Comparison of ENCODE assay signal across 15 cellular contexts in genomic region chr10:35003906-35004305, GRCh38.
DNase-seq lines count a peak whose midpoint lies in the region; ATAC-seq and TF ChIP-seq lines count a peak whose summit lies in the region.
"Had no signal": no experiment of that assay in that cellular context is flagged by ENCODE, and none has a peak within 500 bp of the region (broad histone marks: within the 10 kb centered on the region; RNA-seq: fewer than 3 reads in every experiment).

No MANE protein-coding gene starts in this region.

- H4K91ac ChIP-seq in IMR-90 (ENCODE audit: insufficient read depth, low read depth, low read length) = no peak overlapping the region; the same call in 1 of the 2 replicates

- H3K79me2 ChIP-seq in neural progenitor cell (ENCODE audit: low read depth) = no peaks in the 10 kb centered on the region

- CTCF ChIA-PET in IMR-90 (lab: Yijun Ruan, JAX) = interaction anchor here (0.6 to 1.8 kb wide), 2 partner anchors 9 to 13 kb away, joined by 4 to 9 read pairs; no protein-coding TSS in a partner anchor

- H3K36me3 ChIP-seq in HAP-1 (replicated peaks) (no peaks in the 10 kb centered on the region), IMR-90 (ENCODE audit: control insufficient read depth, insufficient read depth, low read length) (peaks cover 2% of the 10 kb centered on the region; the same call in 1 of the 2 replicates), endodermal cell (ENCODE audit: control insufficient read depth, insufficient read depth, low read length) (peaks cover 14% of the 10 kb centered on the region), neural progenitor cell (peaks cover 6% of the 10 kb centered on the region)
- H3K36me3 ChIP-seq: BE2C had no signal

- H3K9me3 ChIP-seq in HAP-1 = no peaks in the 10 kb centered on the region
- H3K9me3 ChIP-seq in IMR-90 (ENCODE audit: control insufficient read depth, insufficient read depth, low read length) = peaks cover 7% of the 10 kb centered on the region
- no peaks in the 10 kb centered on the region for H3K9me3 ChIP-seq in endodermal cell (ENCODE audit: control insufficient read depth, low read length)
- no peaks in the 10 kb centered on the region for H3K9me3 ChIP-seq in neural progenitor cell (ENCODE audit: low read depth)
- H3K9me3 ChIP-seq: BE2C had no signal

- H3K27ac ChIP-seq in IMR-90 (ENCODE audit: insufficient read depth, low read length) = no peak overlapping the region
- no peak overlapping the region for H3K27ac ChIP-seq in endodermal cell (ENCODE audit: low read depth, low read length)
- H3K27ac ChIP-seq in neural progenitor cell = no peak overlapping the region
- H3K27ac ChIP-seq in foreskin keratinocyte = no peak overlapping the region

- in situ Hi-C loops in HAP-1 (cut with MboI; ENCODE audit: low sequenced_read_pairs) (no loop called here), IMR-90 (cut with MboI; ENCODE audit: low sequenced_read_pairs) (loop anchor here (25.0 kb wide), 1 partner anchor 342 kb away; no protein-coding TSS in a partner anchor), G401 (cut with HindIII; ENCODE audit: low sequenced_read_pairs) (no loop called here)

- intact Hi-C loops in IMR-90 (cut with micrococcal nuclease) = no loop called here

- no peak overlapping the region for H3K4me2 ChIP-seq in IMR-90 (ENCODE audit: low read depth, low read length)
- H3K4me2 ChIP-seq in neural progenitor cell = no peak overlapping the region

- dilution Hi-C loops in IMR-90 (cut with HindIII; ENCODE audit: low sequenced_read_pairs, unreplicated experiment) = no loop called here

- no peak for TF ChIP-seq RAD21 in IMR-90 (IDR thresholded peaks at IDR 0.05; ENCODE audit: low read length)

- H2AFZ ChIP-seq in IMR-90 (replicated peaks; ENCODE audit: low read length, poor library complexity) = no peak overlapping the region
- H2AFZ ChIP-seq in neural progenitor cell (replicated peaks) = no peak overlapping the region

- no peak overlapping the region for H2BK15ac ChIP-seq in IMR-90 (ENCODE audit: low read depth, low read length)

- no peak overlapping the region for H3K4ac ChIP-seq in IMR-90 (ENCODE audit: low read depth, low read length)

- TF ChIP-seq CTCF in IMR-90 (conservative IDR thresholded peaks at IDR 0.05; ENCODE audit: low read depth, low read length) (no peak), endodermal cell (conservative IDR thresholded peaks at IDR 0.05) (no peak), neural progenitor cell (IDR thresholded peaks at IDR 0.05) (no peak), foreskin keratinocyte (conservative IDR thresholded peaks at IDR 0.05) (no peak)

- H2AK9ac ChIP-seq in IMR-90 (replicated peaks; ENCODE audit: low read depth, low read length, poor library complexity) = no peak overlapping the region

- peaks cover 12% of the 10 kb centered on the region for H3K9me1 ChIP-seq in IMR-90 (ENCODE audit: insufficient read depth, low read length)

- H2BK5ac ChIP-seq in IMR-90 (ENCODE audit: low read depth, low read length, poor library complexity, severe bottlenecking) = no peak overlapping the region

- H3K27ac Mint-ChIP-seq in endodermal cell (peak overlapping the region; percentile 30), neural progenitor cell (peak overlapping the region; percentile 76)

- no peak overlapping the region for H3K18ac ChIP-seq in IMR-90 (ENCODE audit: low read depth, low read length)

- H3K56ac ChIP-seq in IMR-90 (ENCODE audit: extremely low read depth, insufficient read depth, low read length) = no peak overlapping the region

- peaks cover 0 to 4% of the 10 kb centered on the region in 2 experiments; a peak in 1 of 4 replicates for H3K79me1 ChIP-seq in IMR-90 (ENCODE audit: low read depth in 1 of 2, low read length in 2 of 2)

- no peak overlapping the region for H3K14ac ChIP-seq in IMR-90 (replicated peaks; ENCODE audit: low read depth, low read length)

- H3K4me1 ChIP-seq in HAP-1 (peaks cover 8% of the 10 kb centered on the region), IMR-90 (ENCODE audit: control insufficient read depth, insufficient read depth, low read length) (peaks cover 6% of the 10 kb centered on the region), endodermal cell (ENCODE audit: control insufficient read depth, insufficient read depth, low read length) (peaks cover 3% of the 10 kb centered on the region), neural progenitor cell (peaks cover 4% of the 10 kb centered on the region), foreskin keratinocyte (peaks cover 17% of the 10 kb centered on the region)
- H3K4me1 ChIP-seq: BE2C had no signal

- ATAC-seq in IMR-90 (ENCODE audit: low read depth) (no peak), foreskin keratinocyte (no peak)
- ATAC-seq: HepG2 had no signal

- no peak overlapping the region for H3K23ac ChIP-seq in IMR-90 (ENCODE audit: low read depth, low read length)

- 0 out of 4 replicates have a peak overlapping the region, but pooled peaks of 1 of the 2 experiments have one; percentile 5 for H4K8ac ChIP-seq in IMR-90 (ENCODE audit: low read depth in 2 of 2, low read length in 2 of 2)

- peak; percentile 28 to 85 for DNase-seq in HAP-1 (ENCODE audit: low spot score in 2 of 2)
- no peak for DNase-seq in IMR-90
- DNase-seq in endodermal cell = no peak
- DNase-seq in neural progenitor cell (ENCODE audit: low spot score) = no peak
- DNase-seq in DMS79 (lab: John Stamatoyannopoulos, UW) = no peak
- DNase-seq in foreskin keratinocyte = no peak
- DNase-seq in G401 (ENCODE audit: low spot score) = no peak
- DNase-seq in NCI-H2081 treated with DMSO at 0.1 percent for 48 hours (lab: John Stamatoyannopoulos, UW) = no peak
- DNase-seq: ACHN; BE2C; C1 segment of cervical spinal cord; CD4-positive, alpha-beta memory T cell; DND-41; KG1 had no signal

- WGBS in IMR-90 (ENCODE audit: extremely low coverage in 2 of 2, insufficient read length in 1 of 2), 2 experiments = no CpG with 5 or more reads among the region's 4 CpGs
- WGBS in endodermal cell (ENCODE audit: insufficient coverage in 1 of 2, insufficient read length in 1 of 2), 2 experiments = 79 to 80% methylated on average over 3 to 4 of the region's 4 CpGs

- TF ChIP-seq POLR2A in IMR-90 (IDR thresholded peaks at IDR 0.05; ENCODE audit: low read depth, low read length) = no peak

- H4K20me1 ChIP-seq in IMR-90 (ENCODE audit: insufficient read depth, low read length) (no peaks in the 10 kb centered on the region), neural progenitor cell (ENCODE audit: low read depth) (no peaks in the 10 kb centered on the region)

- H3K4me3 Mint-ChIP-seq in endodermal cell (no peak overlapping the region), neural progenitor cell (no peak overlapping the region)
- H3K4me3 Mint-ChIP-seq: CD4-positive, alpha-beta memory T cell had no signal

- peak overlapping the region; percentile 53; the same call in 1 of the 2 replicates for H2BK20ac ChIP-seq in IMR-90 (ENCODE audit: low read depth, low read length)

- H2AK5ac ChIP-seq in IMR-90 (ENCODE audit: low read depth, low read length) = no peak overlapping the region

- H4K5ac ChIP-seq in IMR-90 (ENCODE audit: low read depth, low read length) = no peak overlapping the region

- no TSS peak for BruUV-seq in IMR-90 (replicated peaks; lab: Mats Ljungman, UMichigan)

- no peak overlapping the region; the same call in 1 of the 2 replicates for H2BK120ac ChIP-seq in IMR-90 (ENCODE audit: low read depth, low read length)

- H3K4me1 Mint-ChIP-seq in endodermal cell = no peaks in the 10 kb centered on the region
- H3K4me1 Mint-ChIP-seq in neural progenitor cell = peaks cover 15% of the 10 kb centered on the region
- H3K4me1 Mint-ChIP-seq: CD4-positive, alpha-beta memory T cell had no signal

- no peaks in the 10 kb centered on the region for H3K27me3 ChIP-seq in HAP-1 (ENCODE audit: low read depth)
- no peaks in the 10 kb centered on the region for H3K27me3 ChIP-seq in IMR-90 (ENCODE audit: control insufficient read depth, insufficient read depth, low read length)
- no peaks in the 10 kb centered on the region for H3K27me3 ChIP-seq in endodermal cell (ENCODE audit: control insufficient read depth, insufficient read depth, low read length, poor library complexity, severe bottlenecking)
- no peaks in the 10 kb centered on the region for H3K27me3 ChIP-seq in neural progenitor cell
- H3K27me3 ChIP-seq in foreskin keratinocyte = no peaks in the 10 kb centered on the region
- H3K27me3 ChIP-seq: BE2C had no signal

- H3K9ac ChIP-seq in IMR-90 (ENCODE audit: low read depth, low read length) (no peak overlapping the region), endodermal cell (ENCODE audit: extremely low read depth, low read length, poor library complexity, severe bottlenecking) (no peak overlapping the region), neural progenitor cell (no peak overlapping the region)

- no peaks in the 10 kb centered on the region for H3K9me3 Mint-ChIP-seq in endodermal cell
- no peaks in the 10 kb centered on the region for H3K9me3 Mint-ChIP-seq in neural progenitor cell
- H3K9me3 Mint-ChIP-seq: CD4-positive, alpha-beta memory T cell had no signal

- H3F3A ChIP-seq in neural progenitor cell (ENCODE audit: low read depth) = no peaks in the 10 kb centered on the region

- H3K36me3 Mint-ChIP-seq in endodermal cell (ENCODE audit: low read depth) (peaks cover 4% of the 10 kb centered on the region), neural progenitor cell (no peaks in the 10 kb centered on the region)

- H3K4me3 ChIP-seq in HAP-1 = no peak overlapping the region
- H3K4me3 ChIP-seq in IMR-90 (ENCODE audit: insufficient read depth, low read depth, low read length) = no peak overlapping the region
- H3K4me3 ChIP-seq in endodermal cell (ENCODE audit: low read length) = no peak overlapping the region
- H3K4me3 ChIP-seq in neural progenitor cell = no peak overlapping the region

- H3K27me3 Mint-ChIP-seq in endodermal cell (ENCODE audit: insufficient read depth) (no peaks in the 10 kb centered on the region), neural progenitor cell (ENCODE audit: insufficient read depth, low read depth) (peaks cover 5% of the 10 kb centered on the region)
- H3K27me3 Mint-ChIP-seq: CD4-positive, alpha-beta memory T cell had no signal

- POLR2A ChIA-PET in IMR-90 (lab: Charles Lee; ENCODE audit: unreplicated experiment) = no interaction called here

TF ChIP-seq in IMR-90, 13 proteins besides CTCF, POLR2A, EP300 and RAD21 (continues in another document):
- no peak for TF ChIP-seq SMC3 (IDR thresholded peaks at IDR 0.05; ENCODE audit: low read depth, low read length)
- no peak for TF ChIP-seq USF2 (IDR thresholded peaks at IDR 0.05; ENCODE audit: low read depth, low read length)
- no peak for TF ChIP-seq MAZ (IDR thresholded peaks at IDR 0.05; ENCODE audit: borderline replicate concordance, low read depth, low read length)
- no peak for TF ChIP-seq FOS (IDR thresholded peaks at IDR 0.05; ENCODE audit: low read depth, low read length)
- no peak for TF ChIP-seq NFE2L2 (IDR thresholded peaks at IDR 0.05; ENCODE audit: low read depth, low read length)
- TF ChIP-seq MAFK (IDR thresholded peaks at IDR 0.05; ENCODE audit: low read depth, low read length) = no peak

Comparison
In these comparisons a context has a peak if more than half of its experiments do, and no peak if none do; other contexts are left out.
1. DNase-seq: peak in HAP-1 (2 of 2); none in IMR-90 (single experiment), endodermal cell (single experiment), neural progenitor cell (single experiment), DMS79 (single experiment), foreskin keratinocyte (0 of 2), G401 (single experiment) and NCI-H2081 treated with DMSO at 0.1 percent for 48 hours (single experiment).